Comparison of ENCODE assay signal across 33 cellular contexts in genomic region chr4:60757986-60758385, GRCh38.
A peak's percentile ranks its signal among the peaks of the same experiment; 100 is the strongest.
DNase-seq lines count a peak whose midpoint lies in the region; TF ChIP-seq lines count a peak whose summit lies in the region.
"Had no signal": no experiment of that assay in that cellular context is flagged by ENCODE, and none has a peak within 500 bp of the region (broad histone marks: within the 10 kb centered on the region; RNA-seq: fewer than 3 reads in every experiment).

No MANE protein-coding gene starts in this region.

- no peaks in the 10 kb centered on the region for H3K27me3 ChIP-seq in Caco-2 (replicated peaks; ENCODE audit: control insufficient read depth, insufficient read depth, low read length)
- no peaks in the 10 kb centered on the region for H3K27me3 ChIP-seq in right atrium auricular region
- H3K27me3 ChIP-seq: BLaER1, brain microvascular endothelial cell, gastroesophageal sphincter, upper lobe of right lung had no signal

- no peaks in the 10 kb centered on the region for H3K36me3 ChIP-seq in Caco-2 (ENCODE audit: control insufficient read depth, insufficient read depth, low read length)
- no peaks in the 10 kb centered on the region for H3K36me3 ChIP-seq in right atrium auricular region
- H3K36me3 ChIP-seq: BLaER1, brain microvascular endothelial cell, gastroesophageal sphincter, upper lobe of right lung had no signal

- peaks cover 13% of the 10 kb centered on the region for H3K4me1 ChIP-seq in Caco-2
- H3K4me1 ChIP-seq in right atrium auricular region, result no peaks in the 10 kb centered on the region
- H3K4me1 ChIP-seq: BLaER1, gastroesophageal sphincter, upper lobe of right lung had no signal

- no peak overlapping the region for H3K27ac ChIP-seq in right atrium auricular region
- H3K27ac ChIP-seq: BLaER1, brain microvascular endothelial cell, coronary artery, gastroesophageal sphincter, KMS-11, upper lobe of right lung had no signal

- no peaks in the 10 kb centered on the region for H3K27me3 Mint-ChIP-seq in Caco-2 (ENCODE audit: insufficient read depth, unreplicated experiment)
- H3K27me3 Mint-ChIP-seq in type B pancreatic cell, result no peaks in the 10 kb centered on the region
- H3K27me3 Mint-ChIP-seq: activated B cell treated with CpG ODN at 0.5 μM for 24 hours; activated naive CD8-positive, alpha-beta T cell treated with anti-CD3 and anti-CD28 coated beads, Interleukin-2, amount 50 U/mL, for 24 hours; effector memory CD8-positive, alpha-beta T cell; naive thymus-derived CD8-positive, alpha-beta T cell had no signal

- H3K4me1 Mint-ChIP-seq in Caco-2 (ENCODE audit: low read depth, unreplicated experiment) (peaks cover 13% of the 10 kb centered on the region), type B pancreatic cell (ENCODE audit: unreplicated experiment) (no peaks in the 10 kb centered on the region)
- H3K4me1 Mint-ChIP-seq: activated B cell treated with CpG ODN at 0.5 μM for 24 hours; activated naive CD8-positive, alpha-beta T cell treated with anti-CD3 and anti-CD28 coated beads, Interleukin-2, amount 50 U/mL, for 24 hours; naive thymus-derived CD8-positive, alpha-beta T cell had no signal

- H3K27ac Mint-ChIP-seq in Caco-2 (ENCODE audit: unreplicated experiment) (peak overlapping the region; percentile 47), type B pancreatic cell (no peak overlapping the region)
- H3K27ac Mint-ChIP-seq: activated B cell treated with CpG ODN at 0.5 μM for 24 hours; activated naive CD8-positive, alpha-beta T cell treated with anti-CD3 and anti-CD28 coated beads, Interleukin-2, amount 50 U/mL, for 24 hours; effector memory CD8-positive, alpha-beta T cell; naive thymus-derived CD8-positive, alpha-beta T cell had no signal

- TF ChIP-seq CTCF in Caco-2 (IDR thresholded peaks at IDR 0.05; ENCODE audit: insufficient read depth in 1 of 2, low read depth in 1 of 2, low read length in 1 of 2, severe bottlenecking in 1 of 2, unreplicated experiment in 1 of 2) (no peak), astrocyte of the spinal cord (IDR thresholded peaks at IDR 0.05; ENCODE audit: low read depth, low read length) (no peak), right atrium auricular region (IDR thresholded peaks at IDR 0.05) (no peak), type B pancreatic cell (conservative IDR thresholded peaks at IDR 0.05) (no peak)

- POLR2A ChIA-PET in Caco-2 (lab: Charles Lee) (no interaction called here), HEK293T (lab: Yijun Ruan, JAX) (no interaction called here)

- intact Hi-C loops in Caco-2 (cut with micrococcal nuclease; ENCODE audit: unreplicated experiment), result no loop called here

- DNase-seq in Caco-2 (no peak), NCI-H226 (peak; percentile 43), astrocyte of the spinal cord (ENCODE audit: low read depth, low spot score) (peak; percentile 19), foreskin melanocyte (peak; percentile 17), right atrium auricular region (ENCODE audit: low spot score) (no peak), type B pancreatic cell (ENCODE audit: extremely low spot score, unreplicated experiment) (no peak), HEK293T (ENCODE audit: extremely low spot score) (no peak)
- no peak for DNase-seq in stimulated activated naive CD4-positive, alpha-beta T cell treated with Interleukin-2 at 50 U/mL for 16 hours (lab: John Stamatoyannopoulos, UW)
- DNase-seq: activated B cell treated with CpG ODN at 0.5 μM for 24 hours; activated CD4-positive, alpha-beta T cell treated with anti-CD3 and anti-CD28 coated beads, Interleukin-2, amount 50 U/mL, for 1 hour; activated naive CD8-positive, alpha-beta T cell treated with anti-CD3 and anti-CD28 coated beads, Interleukin-2, amount 50 U/mL, for 24 hours; activated T-cell treated with anti-CD3 and anti-CD28 coated beads, Interleukin-2, amount 50 U/mL, for 48 hours; brain microvascular endothelial cell; DMS79; effector memory CD8-positive, alpha-beta T cell; erythroblast; HCEC 1CT; hypothalamus; left ventricle myocardium superior; MV-4-11; naive thymus-derived CD8-positive, alpha-beta T cell; NCI-H1436 treated with DMSO at 0.1 percent for 48 hours; NCI-H2107; Right ventricle myocardium superior; stimulated activated CD4-positive, alpha-beta T cell treated with anti-CD3 and anti-CD28 coated beads, Interleukin-2, amount 100 ng/mL, for 24 hours; substantia nigra; T1000; upper lobe of right lung had no signal

- BruUV-seq in Caco-2 (replicated peaks; lab: Mats Ljungman, UMichigan), result no TSS peak

- no peaks in the 10 kb centered on the region for H3K36me3 Mint-ChIP-seq in Caco-2 (ENCODE audit: insufficient read depth, unreplicated experiment)
- H3K36me3 Mint-ChIP-seq in type B pancreatic cell, result no peaks in the 10 kb centered on the region
- H3K36me3 Mint-ChIP-seq: naive thymus-derived CD8-positive, alpha-beta T cell had no signal

- CTCF ChIA-PET in Caco-2 (lab: Charles Lee) (no interaction called here), HEK293T (lab: Yijun Ruan, JAX) (no interaction called here)

- in situ Hi-C loops in astrocyte of the spinal cord (cut with HindIII; ENCODE audit: low sequenced_read_pairs), result no loop called here

- H3K4me3 Mint-ChIP-seq in Caco-2 (ENCODE audit: unreplicated experiment) (no peak overlapping the region), type B pancreatic cell (no peak overlapping the region)
- H3K4me3 Mint-ChIP-seq: activated B cell treated with CpG ODN at 0.5 μM for 24 hours; activated naive CD8-positive, alpha-beta T cell treated with anti-CD3 and anti-CD28 coated beads, Interleukin-2, amount 50 U/mL, for 24 hours; effector memory CD8-positive, alpha-beta T cell; naive thymus-derived CD8-positive, alpha-beta T cell had no signal

- H3K9me3 Mint-ChIP-seq in Caco-2 (ENCODE audit: unreplicated experiment) (peaks cover 39% of the 10 kb centered on the region), type B pancreatic cell (peaks cover 21% of the 10 kb centered on the region)

- H3K9me3 ChIP-seq in Caco-2, result peaks cover 15% of the 10 kb centered on the region; the same call in 1 of the 2 replicates
- H3K9me3 ChIP-seq in right atrium auricular region, result peaks cover 0 to 10% of the 10 kb centered on the region in 2 donors
- H3K9me3 ChIP-seq: gastroesophageal sphincter, upper lobe of right lung had no signal

- no peak overlapping the region for H3K4me3 ChIP-seq in Caco-2 (ENCODE audit: low read depth, low read length)
- H3K4me3 ChIP-seq in astrocyte of the spinal cord (ENCODE audit: low read depth, low read length), result no peak overlapping the region
- no peak overlapping the region for H3K4me3 ChIP-seq in right atrium auricular region
- H3K4me3 ChIP-seq: BLaER1, coronary artery, gastroesophageal sphincter, smooth muscle cell, upper lobe of right lung had no signal

TF ChIP-seq in HEK293T, 16 proteins besides CTCF, POLR2A, EP300 and RAD21:
- no peak for TF ChIP-seq FOXA1 (IDR thresholded peaks at IDR 0.05)
- TF ChIP-seq SUZ12 (IDR thresholded peaks at IDR 0.05), result no peak
- no peak for TF ChIP-seq ELF4 (IDR thresholded peaks at IDR 0.05)
- TF ChIP-seq HDGF (IDR thresholded peaks at IDR 0.05; ENCODE audit: borderline replicate concordance), result no peak
- no peak for TF ChIP-seq BHLHE40 (IDR thresholded peaks at IDR 0.05; ENCODE audit: borderline replicate concordance)
- no peak for TF ChIP-seq LEF1 (IDR thresholded peaks at IDR 0.05; ENCODE audit: borderline replicate concordance)
- TF ChIP-seq TARDBP (IDR thresholded peaks at IDR 0.05), result no peak
- TF ChIP-seq FOXM1 (IDR thresholded peaks at IDR 0.05; ENCODE audit: borderline replicate concordance), result no peak
- no peak for TF ChIP-seq L3MBTL2 (conservative IDR thresholded peaks at IDR 0.05)
- no peak for TF ChIP-seq FOXK2 (IDR thresholded peaks at IDR 0.05)
- TF ChIP-seq CTBP1 (IDR thresholded peaks at IDR 0.05; ENCODE audit: borderline replicate concordance), result no peak
- no peak for TF ChIP-seq ARNT (IDR thresholded peaks at IDR 0.05)
- no peak for TF ChIP-seq SP1 (IDR thresholded peaks at IDR 0.05)

Comparison
In these comparisons a context has a peak if more than half of its experiments do, and no peak if none do; other contexts are left out.
1. DNase-seq: peak in NCI-H226 (single experiment), astrocyte of the spinal cord (single experiment) and foreskin melanocyte (single experiment); none in Caco-2 (0 of 2), right atrium auricular region (single experiment), type B pancreatic cell (single experiment), stimulated activated naive CD4-positive, alpha-beta T cell treated with Interleukin-2 at 50 U/mL for 16 hours (single experiment) and HEK293T (single experiment).